In genomic region chr1:198623920-198624647, GRCh38 we compare ENCODE assay signal across 10 cellular contexts. TPM values are rescaled to one million over a fixed set of nuclear protein-coding genes. Genes with fewer than 3 reads are reported as not detected.
A peak's percentile ranks its signal among the peaks of the same experiment; 100 is the strongest.
DNase-seq lines count a peak whose midpoint lies in the region; ATAC-seq, FAIRE-seq and TF ChIP-seq lines count a peak whose summit lies in the region.
"Had no signal": no experiment of that assay in that cellular context is flagged by ENCODE, and none has a peak within 500 bp of the region (broad histone marks: within the 10 kb centered on the region; RNA-seq: fewer than 3 reads in every experiment).

No MANE protein-coding gene starts in this region.

- H2BK12ac ChIP-seq in H9 (ENCODE audit: insufficient read length, low read depth, low read length): no peak overlapping the region

- H2AFZ ChIP-seq in H9 (ENCODE audit: low read length): no peak overlapping the region

- no peak overlapping the region for H3K4me2 ChIP-seq in H9 (ENCODE audit: insufficient read depth, insufficient read length, low read length)

- no peaks in the 10 kb centered on the region for H3K27me3 ChIP-seq in H9 (ENCODE audit: insufficient read depth, low read length)
- H3K27me3 ChIP-seq: esophagus muscularis mucosa had no signal

- H3K14ac ChIP-seq in H9 (ENCODE audit: insufficient read depth, low read length): no peak overlapping the region

- H3K23me2 ChIP-seq in H9 (ENCODE audit: insufficient read length, low read depth, low read length, poor library complexity, severe bottlenecking): no peaks in the 10 kb centered on the region

- H3T11ph ChIP-seq in H9 (ENCODE audit: low read length): no peak overlapping the region

- H3K79me2 ChIP-seq in H9 (ENCODE audit: insufficient read depth, low read length): no peaks in the 10 kb centered on the region

- no peak overlapping the region for H3K56ac ChIP-seq in H9 (ENCODE audit: insufficient read length, low read depth, low read length)

- no peak overlapping the region for H4K5ac ChIP-seq in H9 (ENCODE audit: insufficient read length, low read depth, low read length)

- peak overlapping the region; percentile 83 for H3K27ac Mint-ChIP-seq in activated T-helper 17 cell treated with anti-CD3 and anti-CD28 coated beads, Interleukin-2, amount 50 U/mL, for 72 hours
- H3K27ac Mint-ChIP-seq in H9: no peak overlapping the region; a peak in 1 of 7 replicates

- H3K4me3 Mint-ChIP-seq in activated T-helper 17 cell treated with anti-CD3 and anti-CD28 coated beads, Interleukin-2, amount 50 U/mL, for 72 hours: peak overlapping the region; percentile 89
- no peak overlapping the region for H3K4me3 Mint-ChIP-seq in H9

- H3K36me3 Mint-ChIP-seq in activated T-helper 17 cell treated with anti-CD3 and anti-CD28 coated beads, Interleukin-2, amount 50 U/mL, for 72 hours (ENCODE audit: low read depth): no peaks in the 10 kb centered on the region
- no peaks in the 10 kb centered on the region for H3K36me3 Mint-ChIP-seq in H9 (ENCODE audit: insufficient read depth in 1 of 3, low read depth in 3 of 3)

- H4K8ac ChIP-seq in H9 (replicated peaks; ENCODE audit: insufficient read length, low read depth, low read length): no peak overlapping the region

- no peak overlapping the region for H2BK15ac ChIP-seq in H9 (ENCODE audit: low read depth, low read length)

- H3K4me1 Mint-ChIP-seq in activated T-helper 17 cell treated with anti-CD3 and anti-CD28 coated beads, Interleukin-2, amount 50 U/mL, for 72 hours: peaks cover 69% of the 10 kb centered on the region
- peaks cover 3 to 11% of the 10 kb centered on the region in 2 experiments; a peak in 3 of 4 replicates for H3K4me1 Mint-ChIP-seq in H9

- H2BK120ac ChIP-seq in H9 (ENCODE audit: low read depth, low read length, poor library complexity, severe bottlenecking): no peak overlapping the region

- no peaks in the 10 kb centered on the region for H3K4me1 ChIP-seq in H9 (ENCODE audit: insufficient read depth, low read length)
- H3K4me1 ChIP-seq: esophagus muscularis mucosa had no signal

- no peak overlapping the region for H4K91ac ChIP-seq in H9 (ENCODE audit: insufficient read length, low read depth, low read length)

- H2BK20ac ChIP-seq in H9 (ENCODE audit: low read depth, low read length, poor library complexity, severe bottlenecking): no peak overlapping the region

- TF ChIP-seq CTCF in H9 (conservative IDR thresholded peaks at IDR 0.05): no peak
- no peak for TF ChIP-seq CTCF in D721Med (IDR thresholded peaks at IDR 0.05; ENCODE audit: insufficient read depth, missing control alignments)

- no peak overlapping the region for H3K27ac ChIP-seq in H9 (ENCODE audit: insufficient read length, low read depth, low read length)
- H3K27ac ChIP-seq: esophagus muscularis mucosa had no signal

- no peak overlapping the region for H3K18ac ChIP-seq in H9 (ENCODE audit: insufficient read length, low read depth, low read length)

- H2AK5ac ChIP-seq in H9 (ENCODE audit: insufficient read length, low read length): no peak overlapping the region

- no peak overlapping the region for H2BK5ac ChIP-seq in H9 (ENCODE audit: insufficient read length, low read length)

- H3K27me3 Mint-ChIP-seq in activated T-helper 17 cell treated with anti-CD3 and anti-CD28 coated beads, Interleukin-2, amount 50 U/mL, for 72 hours: no peaks in the 10 kb centered on the region
- no peaks in the 10 kb centered on the region for H3K27me3 Mint-ChIP-seq in H9 (ENCODE audit: low read depth)

- ATAC-seq in GM18508 (IDR thresholded peaks at IDR 0.05; ENCODE audit: insufficient read depth, unreplicated experiment) (peak; percentile 19), HG02973 (IDR thresholded peaks at IDR 0.05; ENCODE audit: unreplicated experiment) (peak; percentile 24)
- no peak for ATAC-seq in activated T-helper 17 cell treated with anti-CD3 and anti-CD28 coated beads, Interleukin-2, amount 50 U/mL, for 72 hours (replicated peaks)
- ATAC-seq: mucosa of descending colon had no signal

- whole genome bisulfite sequencing in H9 (ENCODE audit: extremely low coverage, insufficient read length, low lambda C conversion rate): no CpG with 5 or more reads among the region's 4 CpGs

- peaks cover 12% of the 10 kb centered on the region for H3K9me3 Mint-ChIP-seq in activated T-helper 17 cell treated with anti-CD3 and anti-CD28 coated beads, Interleukin-2, amount 50 U/mL, for 72 hours
- no peaks in the 10 kb centered on the region for H3K9me3 Mint-ChIP-seq in H9

- H3K79me1 ChIP-seq in H9 (ENCODE audit: insufficient read depth, low read depth, low read length, poor library complexity, severe bottlenecking): no peaks in the 10 kb centered on the region

- no peak for FAIRE-seq in D721Med (lab: Jason Lieb, UNC)

- no peaks in the 10 kb centered on the region for H3K9me3 ChIP-seq in H9 (ENCODE audit: control insufficient read depth, low read depth, low read length)
- H3K9me3 ChIP-seq: esophagus muscularis mucosa, mucosa of descending colon had no signal

- DNase-seq in non-pigmented ciliary epithelial cell (ENCODE audit: low read depth): peak; percentile 14
- DNase-seq in H9: no peak
- no peak for DNase-seq in NCI-H524 (lab: John Stamatoyannopoulos, UW)
- DNase-seq in dedifferentiated amniotic fluid mesenchymal stem cell (ENCODE audit: extremely low spot score): no peak
- no peak for DNase-seq in D721Med (ENCODE audit: insufficient read length, low spot score)
- DNase-seq: mucosa of descending colon had no signal

- H4K20me1 ChIP-seq in H9 (ENCODE audit: control insufficient read depth, insufficient read depth, insufficient read length): no peaks in the 10 kb centered on the region

- H3K4ac ChIP-seq in H9 (ENCODE audit: low read depth, low read length): no peak overlapping the region

- no peak overlapping the region for H3K23ac ChIP-seq in H9 (ENCODE audit: insufficient read length, low read depth, low read length)

- no peak overlapping the region for H3K9ac ChIP-seq in H9 (ENCODE audit: extremely low read depth, insufficient read length, low read length)

RNA-seq across cellular contexts. Expression of gene PTPRC, which starts 14.8 kb away (rescaled TPM):
- 100 to 1,000 TPM; 366 to 421 TPM for total RNA-seq in activated T-helper 17 cell treated with anti-CD3 and anti-CD28 coated beads, Interleukin-2, amount 50 U/mL, for 72 hours
- not detected in 2 replicates for total RNA-seq in H9 (2021)

Comparison
In these comparisons a context has a peak if more than half of its experiments do, and no peak if none do; other contexts are left out.
1. RNA of gene PTPRC, which starts 14.8 kb away (total RNA-seq): 366 to 421 TPM in activated T-helper 17 cell treated with anti-CD3 and anti-CD28 coated beads, Interleukin-2, amount 50 U/mL, for 72 hours; not detected in H9; every median in the first group is over 100 times any median in the second.